In the genomic region with DNA sequence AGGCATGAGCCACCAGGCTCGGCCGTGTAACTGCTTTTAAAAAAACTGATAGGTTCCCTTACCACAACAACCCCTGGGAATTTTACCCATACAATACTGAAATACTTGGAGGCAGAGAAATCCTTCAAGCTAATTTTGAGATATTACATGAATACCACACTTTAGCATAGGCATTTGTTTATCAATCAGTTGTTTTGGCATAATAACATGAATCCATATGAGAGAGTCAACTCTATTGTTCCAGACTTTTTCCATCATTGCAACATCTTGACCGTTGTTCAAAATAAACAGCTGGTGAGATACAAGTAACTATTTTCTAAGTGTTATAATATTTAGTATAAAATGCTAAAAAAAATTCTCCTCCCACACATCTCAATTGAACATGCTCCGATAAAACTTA, we compare ENCODE assay signal across 24 cellular contexts. TPM values are rescaled to one million over a fixed set of nuclear protein-coding genes. Genes with fewer than 3 reads are reported as not detected.
DNase-seq lines count a peak whose midpoint lies in the region; ATAC-seq and TF ChIP-seq lines count a peak whose summit lies in the region.
"Had no signal": no experiment of that assay in that cellular context is flagged by ENCODE, and none has a peak within 500 bp of the region (broad histone marks: within the 10 kb centered on the region; RNA-seq: fewer than 3 reads in every experiment).

No MANE protein-coding gene starts in this region.

- ATAC-seq in heart left ventricle: peak in 1 of 4 donors; percentile 16
- no peak for ATAC-seq in left cardiac atrium
- ATAC-seq: activated CD4-positive, CD25-positive, alpha-beta regulatory T cell treated with anti-CD3 and anti-CD28 coated beads, Interleukin-2, amount 50 U/mL, for 24 hours; activated CD8-positive, alpha-beta T cell treated with anti-CD3 and anti-CD28 coated beads, Interleukin-2, amount 10 ng/mL, durations not matched to agents 7 days and 5 days; body of pancreas; effector memory CD8-positive, alpha-beta T cell; esophagus mucosa; naive thymus-derived CD8-positive, alpha-beta T cell; pancreas; stimulated activated naive CD8-positive, alpha-beta T cell treated with anti-CD3 and anti-CD28 coated beads, Interleukin-15, Interleukin-2, amounts not matched to agents 100 U/mL and 50 U/mL, for 24 hours had no signal

- CTCF ChIA-PET in activated CD4-positive, alpha-beta memory T cell treated with anti-CD3 and anti-CD28 coated beads, Interleukin-2, amount 10 ng/mL, durations not matched to agents 7 days and 5 days (lab: Charles Lee): no interaction called here

- peaks cover 8% of the 10 kb centered on the region for H3K27me3 Mint-ChIP-seq in activated CD4-positive, alpha-beta memory T cell treated with anti-CD3 and anti-CD28 coated beads, Interleukin-2, amount 10 ng/mL, durations not matched to agents 7 days and 5 days

- no peak for TF ChIP-seq POLR2A in heart left ventricle (IDR thresholded peaks at IDR 0.05)
- no peak for TF ChIP-seq POLR2A in adrenal gland (IDR thresholded peaks at IDR 0.05)

- no peaks in the 10 kb centered on the region for H3K27me3 ChIP-seq in heart left ventricle
- H3K27me3 ChIP-seq in adrenal gland: no peaks in the 10 kb centered on the region
- H3K27me3 ChIP-seq: body of pancreas, colonic mucosa, pancreas had no signal

- H3K9me3 ChIP-seq in heart left ventricle (no peaks in the 10 kb centered on the region), adrenal gland (replicated peaks in 1 of 3) (no peaks in the 10 kb centered on the region)
- H3K9me3 ChIP-seq: body of pancreas, colonic mucosa, pancreas had no signal

- H3K4me1 ChIP-seq in heart left ventricle: peaks cover 0 to 33% (median 22%) of the 10 kb centered on the region in 12 donors
- H3K4me1 ChIP-seq in adrenal gland (replicated peaks in 1 of 2): peaks cover 0 to 5% of the 10 kb centered on the region in 2 donors

- intact Hi-C loops in heart left ventricle (cut with DNase I): loop anchor here in 2 of 10 donors (10.0 kb wide), 1 partner anchor 89 kb away; the partner anchor contains the start of gene LAMB1 (in 2 of the 2)
- intact Hi-C loops in left cardiac atrium (cut with DNase I): no loop called here
- intact Hi-C loops in adrenal gland (cut with DNase I): no loop called here

- TF ChIP-seq CTCF in heart left ventricle (IDR thresholded peaks at IDR 0.05) (no peak), fibroblast of mammary gland (conservative IDR thresholded peaks at IDR 0.05; ENCODE audit: control insufficient read depth, insufficient read depth, low read depth, low read length) (no peak), adrenal gland (IDR thresholded peaks at IDR 0.05) (no peak)

- H3K4me3 ChIP-seq in heart left ventricle (no peak overlapping the region), fibroblast of mammary gland (ENCODE audit: control insufficient read depth, low read depth, low read length) (no peak overlapping the region), adrenal gland (no peak overlapping the region)
- H3K4me3 ChIP-seq: body of pancreas, colonic mucosa, pancreas had no signal

- H3K4me3 Mint-ChIP-seq in activated CD4-positive, alpha-beta memory T cell treated with anti-CD3 and anti-CD28 coated beads, Interleukin-2, amount 10 ng/mL, durations not matched to agents 7 days and 5 days: no peak overlapping the region
- H3K4me3 Mint-ChIP-seq: activated CD8-positive, alpha-beta T cell treated with anti-CD3 and anti-CD28 coated beads, Interleukin-2, amount 10 ng/mL, durations not matched to agents 7 days and 5 days; effector memory CD8-positive, alpha-beta T cell; naive thymus-derived CD8-positive, alpha-beta T cell had no signal

- H3K36me3 Mint-ChIP-seq in activated CD4-positive, alpha-beta memory T cell treated with anti-CD3 and anti-CD28 coated beads, Interleukin-2, amount 10 ng/mL, durations not matched to agents 7 days and 5 days (ENCODE audit: low read depth): no peaks in the 10 kb centered on the region
- H3K36me3 Mint-ChIP-seq: naive thymus-derived CD8-positive, alpha-beta T cell had no signal

- no peak for DNase-seq in heart left ventricle
- DNase-seq in left cardiac atrium: no peak
- DNase-seq in fibroblast of mammary gland (ENCODE audit: low read depth): peak; percentile 63
- peak; percentile 8 for DNase-seq in myocyte (ENCODE audit: low read depth)
- no peak for DNase-seq in NK-92 treated with Interleukin-12 subunit alpha and Interleukin-12 subunit beta, amount 100 ng/mL, for 24 hours (lab: John Stamatoyannopoulos, UW)
- no peak for DNase-seq in nucleus accumbens (lab: John Stamatoyannopoulos, UW)
- no peak for DNase-seq in activated CD4-positive, alpha-beta memory T cell treated with anti-CD3 and anti-CD28 coated beads, Interleukin-2, amount 10 ng/mL, durations not matched to agents 7 days and 5 days
- no peak for DNase-seq in adrenal gland
- DNase-seq: activated CD8-positive, alpha-beta T cell treated with anti-CD3 and anti-CD28 coated beads, Interleukin-2, amount 10 ng/mL, durations not matched to agents 7 days and 5 days; activated gamma-delta T cell; body of pancreas; colonic mucosa; effector memory CD8-positive, alpha-beta T cell; naive thymus-derived CD8-positive, alpha-beta T cell; NCI-H1105 treated with DMSO at 0.1 percent for 48 hours; NCI-H2029 treated with DMSO at 0.1 percent for 48 hours; OCI-M1; pancreas; SIG-M5; stimulated activated naive CD8-positive, alpha-beta T cell treated with anti-CD3 and anti-CD28 coated beads, Interleukin-15, Interleukin-2, amounts not matched to agents 100 U/mL and 50 U/mL, for 24 hours had no signal

- H3K4me1 Mint-ChIP-seq in activated CD4-positive, alpha-beta memory T cell treated with anti-CD3 and anti-CD28 coated beads, Interleukin-2, amount 10 ng/mL, durations not matched to agents 7 days and 5 days: no peaks in the 10 kb centered on the region

- POLR2A ChIA-PET in activated CD4-positive, alpha-beta memory T cell treated with anti-CD3 and anti-CD28 coated beads, Interleukin-2, amount 10 ng/mL, durations not matched to agents 7 days and 5 days (lab: Charles Lee): no interaction called here

- H3K36me3 ChIP-seq in heart left ventricle (no peaks in the 10 kb centered on the region), adrenal gland (replicated peaks in 1 of 2) (no peaks in the 10 kb centered on the region)
- H3K36me3 ChIP-seq: colonic mucosa, pancreas had no signal

- peak overlapping the region in 11 of 12 donors; percentile 12 to 74 (median 52) for H3K27ac ChIP-seq in heart left ventricle
- H3K27ac ChIP-seq in adrenal gland: peak overlapping the region in 1 of 5 donors; percentile 14

- 71 to 86% (median 77%) methylated on average over 4 of the region's 4 CpGs for WGBS in heart left ventricle, 4 donors
- WGBS in adrenal gland, 4 donors: 78 to 94% (median 85%) methylated on average over 4 of the region's 4 CpGs

- no peaks in the 10 kb centered on the region for H3K9me3 Mint-ChIP-seq in activated CD4-positive, alpha-beta memory T cell treated with anti-CD3 and anti-CD28 coated beads, Interleukin-2, amount 10 ng/mL, durations not matched to agents 7 days and 5 days
- H3K9me3 Mint-ChIP-seq: effector memory CD8-positive, alpha-beta T cell; naive thymus-derived CD8-positive, alpha-beta T cell had no signal

- H3K27ac Mint-ChIP-seq in activated CD4-positive, alpha-beta memory T cell treated with anti-CD3 and anti-CD28 coated beads, Interleukin-2, amount 10 ng/mL, durations not matched to agents 7 days and 5 days: no peak overlapping the region
- H3K27ac Mint-ChIP-seq: activated CD8-positive, alpha-beta T cell treated with anti-CD3 and anti-CD28 coated beads, Interleukin-2, amount 10 ng/mL, durations not matched to agents 7 days and 5 days; effector memory CD8-positive, alpha-beta T cell; naive thymus-derived CD8-positive, alpha-beta T cell had no signal

RNA-seq across cellular contexts. Expression of gene LAMB4, which starts 36.8 kb away (rescaled TPM):
- under 1 TPM in 5 of 9 donors, not detected in 4; 0.20 to 0.31 (median 0.26) TPM for total RNA-seq in heart left ventricle
- under 1 TPM; 0.19 to 0.29 TPM for polyA plus RNA-seq in heart left ventricle
- under 1 TPM; 0.16 to 0.47 TPM for total RNA-seq in left cardiac atrium
- 0.16 TPM in 1 of 2 replicates, not detected in the other for total RNA-seq in myocyte
- polyA plus RNA-seq in myocyte (2012): 0.03 TPM
- total RNA-seq in activated CD4-positive, alpha-beta memory T cell treated with anti-CD3 and anti-CD28 coated beads, Interleukin-2, amount 10 ng/mL, durations not matched to agents 7 days and 5 days: not detected
- 1 to 10 TPM in 1 of 8 donors, under 1 TPM in 3, not detected in 4; 0.12 to 1.0 (median 0.24) TPM for total RNA-seq in adrenal gland
- polyA plus RNA-seq in adrenal gland: under 1 TPM in 2 of 3 donors, not detected in 1; 0.16 to 0.40 TPM
- total RNA-seq: A172; activated CD8-positive, alpha-beta T cell treated with anti-CD3 and anti-CD28 coated beads, Interleukin-2, amount 10 ng/mL, durations not matched to agents 7 days and 5 days; G401 had no signal
- polyA plus RNA-seq: naive thymus-derived CD8-positive, alpha-beta T cell had no signal

Comparison
In these comparisons a context has a peak if more than half of its experiments do, and no peak if none do; other contexts are left out.
1. DNase-seq: peak in fibroblast of mammary gland (single experiment) and myocyte (single experiment); none in heart left ventricle (0 of 5), left cardiac atrium (single experiment), NK-92 treated with Interleukin-12 subunit alpha and Interleukin-12 subunit beta, amount 100 ng/mL, for 24 hours (single experiment), nucleus accumbens (0 of 56), activated CD4-positive, alpha-beta memory T cell treated with anti-CD3 and anti-CD28 coated beads, Interleukin-2, amount 10 ng/mL, durations not matched to agents 7 days and 5 days (single experiment) and adrenal gland (0 of 7).